Comparison of ENCODE assay signal across 8 cellular contexts in genomic region chr14:65411656-65412188, GRCh38. TPM values are rescaled to one million over a fixed set of nuclear protein-coding genes. Genes with fewer than 3 reads are reported as not detected.
DNase-seq lines count a peak whose midpoint lies in the region; ATAC-seq and TF ChIP-seq lines count a peak whose summit lies in the region.

No MANE protein-coding gene starts in this region.

- no peak for TF ChIP-seq CTCF in Calu3 (IDR thresholded peaks at IDR 0.05; ENCODE audit: unreplicated experiment)
- no peak for TF ChIP-seq CTCF in OCI-LY3 (IDR thresholded peaks at IDR 0.05; ENCODE audit: low read depth, low read length)

- peak overlapping the region; percentile 79 for H3K4me3 Mint-ChIP-seq in Calu3 (ENCODE audit: low read depth, unreplicated experiment)

- H4K20me1 ChIP-seq in OCI-LY3 (ENCODE audit: insufficient read depth, low read length): peaks cover 5% of the 10 kb centered on the region

- H3K4me2 ChIP-seq in OCI-LY3 (ENCODE audit: low read length): peak overlapping the region; percentile 71

- H3K4me1 Mint-ChIP-seq in Calu3 (ENCODE audit: low read depth, unreplicated experiment): peaks cover 8% of the 10 kb centered on the region

- ATAC-seq in GM21381 (IDR thresholded peaks at IDR 0.05; ENCODE audit: unreplicated experiment): peak; percentile 56

- H3K4me3 ChIP-seq in HUES48 (ENCODE audit: low read depth, low read length): peak overlapping the region; percentile 91
- peak overlapping the region; percentile 85 for H3K4me3 ChIP-seq in OCI-LY3 (ENCODE audit: low read length)
- H3K4me3 ChIP-seq in mucosa of stomach (ENCODE audit: low read length): peak overlapping the region; percentile 98

- BruUV-seq in Calu3 (replicated peaks; lab: Mats Ljungman, UMichigan): no TSS peak

- no peaks in the 10 kb centered on the region for H3K79me2 ChIP-seq in OCI-LY3 (ENCODE audit: low read length)

- TF ChIP-seq POLR2A in erythroblast (IDR thresholded peaks at IDR 0.05; ENCODE audit: low read length): no peak

- CTCF ChIA-PET in Calu3 (lab: Charles Lee): interaction anchor here (0.7 to 1.9 kb wide), 14 partner anchors 33 to 421 kb away, joined by 3 to 13 read pairs (median 4); no protein-coding TSS in a partner anchor

- H3K27me3 ChIP-seq in HUES48 (ENCODE audit: control insufficient read depth, insufficient read depth, low read length) (peaks cover 6% of the 10 kb centered on the region; the same call in 1 of the 2 replicates), OCI-LY3 (ENCODE audit: low read depth, low read length) (peaks cover 29% of the 10 kb centered on the region), mucosa of stomach (ENCODE audit: control insufficient read depth, insufficient read depth, low read length) (no peaks in the 10 kb centered on the region)

- no peaks in the 10 kb centered on the region for H3K27me3 Mint-ChIP-seq in Calu3 (ENCODE audit: unreplicated experiment)

- H3K9ac ChIP-seq in HUES48 (ENCODE audit: low read depth, low read length) (peak overlapping the region; percentile 81), OCI-LY3 (ENCODE audit: low read length) (peak overlapping the region; percentile 77), mucosa of stomach (ENCODE audit: low read length) (peak overlapping the region; percentile 92)

- no peaks in the 10 kb centered on the region for H3K9me3 Mint-ChIP-seq in Calu3 (ENCODE audit: low read depth, unreplicated experiment)

- H3K27ac Mint-ChIP-seq in Calu3 (ENCODE audit: unreplicated experiment): peak overlapping the region; percentile 78

- H3K27ac ChIP-seq in HUES48 (ENCODE audit: low read depth, low read length) (peak overlapping the region; percentile 91), OCI-LY3 (ENCODE audit: low read length) (peak overlapping the region; percentile 54)

- peak overlapping the region; percentile 88 for H2AFZ ChIP-seq in OCI-LY3 (ENCODE audit: low read depth, low read length)

- no peaks in the 10 kb centered on the region for H3K36me3 ChIP-seq in HUES48 (ENCODE audit: control insufficient read depth, insufficient read depth, low read length)
- no peaks in the 10 kb centered on the region for H3K36me3 ChIP-seq in OCI-LY3 (replicated peaks; ENCODE audit: low read depth, low read length)
- H3K36me3 ChIP-seq in mucosa of stomach (ENCODE audit: control insufficient read depth, insufficient read depth, low read length): no peaks in the 10 kb centered on the region

- intact Hi-C loops in Calu3 (cut with micrococcal nuclease; ENCODE audit: unreplicated experiment): loop anchor here (1.0 to 2.0 kb wide), 3 partner anchors 55 to 181 kb away; no protein-coding TSS in a partner anchor

- H3K4me1 ChIP-seq in HUES48 (ENCODE audit: control insufficient read depth, insufficient read depth, low read length) (peaks cover 15% of the 10 kb centered on the region; the same call in 1 of the 2 replicates), OCI-LY3 (ENCODE audit: low read length) (peaks cover 18% of the 10 kb centered on the region), mucosa of stomach (ENCODE audit: control insufficient read depth, insufficient read depth, low read length) (peaks cover 12% of the 10 kb centered on the region)

- DNase-seq in Calu3 (peak; percentile 88), erythroblast (lab: John Stamatoyannopoulos, UW) (peak; percentile 89 to 93)
- DNase-seq in activated T-cell treated with anti-CD3 and anti-CD28 coated beads, Interleukin-2, amount 50 U/mL, for 1 hour: peak; percentile 79
- DNase-seq in stimulated activated CD8-positive, alpha-beta memory T cell treated with anti-CD3 and anti-CD28 coated beads, Interleukin-4, amount 100 ng/mL, for 48 hours: peak; percentile 83

- no peaks in the 10 kb centered on the region for H3K9me3 ChIP-seq in HUES48 (ENCODE audit: control insufficient read depth, insufficient read depth, low read length)
- no peaks in the 10 kb centered on the region for H3K9me3 ChIP-seq in OCI-LY3 (ENCODE audit: insufficient read depth, low read length)
- H3K9me3 ChIP-seq in mucosa of stomach (ENCODE audit: control insufficient read depth, low read length): no peaks in the 10 kb centered on the region

- H3K36me3 Mint-ChIP-seq in Calu3 (ENCODE audit: insufficient read depth, unreplicated experiment): peaks cover 36% of the 10 kb centered on the region

RNA-seq across cellular contexts. Expression of gene FUT8, which starts 0.8 kb away (rescaled TPM):
- 85.7 and 129 TPM in 2 replicates for total RNA-seq in Calu3 (2022)

Comparison
In these comparisons a context has a peak if more than half of its experiments do, and no peak if none do; other contexts are left out.
1. Peak in every context shown above with its lines: DNase-seq, ATAC-seq, H3K4me3 ChIP-seq and H3K27ac ChIP-seq.